9 cellular contexts compared by ENCODE assay signal in genomic region chr2:177289824-177290632, GRCh38. TPM values are rescaled to one million over a fixed set of nuclear protein-coding genes. Genes with fewer than 3 reads are reported as not detected.
DNase-seq lines count a peak whose midpoint lies in the region; ATAC-seq and TF ChIP-seq lines count a peak whose summit lies in the region.
"Had no signal": no experiment of that assay in that cellular context is flagged by ENCODE, and none has a peak within 500 bp of the region (broad histone marks: within the 10 kb centered on the region; RNA-seq: fewer than 3 reads in every experiment).

No MANE protein-coding gene starts in this region.

- peak overlapping the region; percentile 56 for H3K4me2 ChIP-seq in KMS-11

- H3K4me3 Mint-ChIP-seq in activated CD4-positive, alpha-beta T cell treated with anti-CD3 and anti-CD28 coated beads, Interleukin-2, amount 10 ng/mL, durations not matched to agents 24 days and 14 days: peak overlapping the region; percentile 67
- H3K4me3 Mint-ChIP-seq in stimulated activated memory B cell treated with anti-CD40 and anti-IgM and Interleukin-4, amounts not matched to agents 10 μg/mL and 1 μg/mL and 100 μg/mL, for 72 hours: peak overlapping the region; percentile 41

- no peaks in the 10 kb centered on the region for H4K20me1 ChIP-seq in KMS-11 (ENCODE audit: insufficient read depth)

- H3K79me2 ChIP-seq in KMS-11 (ENCODE audit: insufficient read depth, low read depth): no peaks in the 10 kb centered on the region; the same call in 1 of the 2 replicates

- peak; percentile 66 for ATAC-seq in HG02588 (IDR thresholded peaks at IDR 0.05; ENCODE audit: unreplicated experiment)
- ATAC-seq in stimulated activated memory B cell treated with anti-CD40 and anti-IgM and Interleukin-4, amounts not matched to agents 10 μg/mL and 1 μg/mL and 100 μg/mL, for 72 hours: peak; percentile 90

- H3K27me3 Mint-ChIP-seq in activated CD4-positive, alpha-beta T cell treated with anti-CD3 and anti-CD28 coated beads, Interleukin-2, amount 10 ng/mL, durations not matched to agents 24 days and 14 days: no peaks in the 10 kb centered on the region
- no peaks in the 10 kb centered on the region for H3K27me3 Mint-ChIP-seq in stimulated activated memory B cell treated with anti-CD40 and anti-IgM and Interleukin-4, amounts not matched to agents 10 μg/mL and 1 μg/mL and 100 μg/mL, for 72 hours

- peak overlapping the region; percentile 3; the same call in 1 of the 2 replicates for H2AFZ ChIP-seq in KMS-11 (ENCODE audit: low read depth)

- H3K27ac Mint-ChIP-seq in activated CD4-positive, alpha-beta T cell treated with anti-CD3 and anti-CD28 coated beads, Interleukin-2, amount 10 ng/mL, durations not matched to agents 24 days and 14 days: peak overlapping the region; percentile 77
- H3K27ac Mint-ChIP-seq in stimulated activated memory B cell treated with anti-CD40 and anti-IgM and Interleukin-4, amounts not matched to agents 10 μg/mL and 1 μg/mL and 100 μg/mL, for 72 hours: peak overlapping the region; percentile 70

- peaks cover 43% of the 10 kb centered on the region for H3K4me1 Mint-ChIP-seq in activated CD4-positive, alpha-beta T cell treated with anti-CD3 and anti-CD28 coated beads, Interleukin-2, amount 10 ng/mL, durations not matched to agents 24 days and 14 days
- H3K4me1 Mint-ChIP-seq in stimulated activated memory B cell treated with anti-CD40 and anti-IgM and Interleukin-4, amounts not matched to agents 10 μg/mL and 1 μg/mL and 100 μg/mL, for 72 hours: peaks cover 11% of the 10 kb centered on the region

- no peak for TF ChIP-seq CTCF in KMS-11 (conservative IDR thresholded peaks at IDR 0.05; ENCODE audit: low read depth, low read length)

- H3K27me3 ChIP-seq in KMS-11 (ENCODE audit: insufficient read depth, low read depth): no peaks in the 10 kb centered on the region
- H3K27me3 ChIP-seq: upper lobe of left lung had no signal

- peaks cover 3% of the 10 kb centered on the region for H3K9me3 Mint-ChIP-seq in activated CD4-positive, alpha-beta T cell treated with anti-CD3 and anti-CD28 coated beads, Interleukin-2, amount 10 ng/mL, durations not matched to agents 24 days and 14 days
- no peaks in the 10 kb centered on the region for H3K9me3 Mint-ChIP-seq in stimulated activated memory B cell treated with anti-CD40 and anti-IgM and Interleukin-4, amounts not matched to agents 10 μg/mL and 1 μg/mL and 100 μg/mL, for 72 hours

- peak; percentile 79 for DNase-seq in activated CD4-positive, alpha-beta T cell treated with anti-CD3 and anti-CD28 coated beads, Interleukin-2, amount 10 ng/mL, durations not matched to agents 24 days and 14 days
- no peak for DNase-seq in activated CD4-positive, alpha-beta T cell treated with anti-CD3 and anti-CD28 coated beads, Interleukin-2, amount 50 U/mL, for 1 hour
- DNase-seq in HEK293T (ENCODE audit: extremely low spot score) (no peak), islet precursor cell (no peak), NCI-H1436 (lab: John Stamatoyannopoulos, UW) (no peak)
- DNase-seq: upper lobe of left lung had no signal

- H3K27ac ChIP-seq in KMS-11: peak overlapping the region; percentile 84
- H3K27ac ChIP-seq: upper lobe of left lung had no signal

- H3K4me3 ChIP-seq in KMS-11 (IDR thresholded peaks at IDR 0.05; ENCODE audit: insufficient read depth, low read depth, low read length): no peak overlapping the region
- H3K4me3 ChIP-seq: upper lobe of left lung had no signal

- H3K9ac ChIP-seq in KMS-11: peak overlapping the region; percentile 46; the same call in 1 of the 2 replicates

- intact Hi-C loops in activated CD4-positive, alpha-beta T cell treated with anti-CD3 and anti-CD28 coated beads, Interleukin-2, amount 10 ng/mL, durations not matched to agents 24 days and 14 days (cut with micrococcal nuclease): loop anchor here (1.0 kb wide), 1 partner anchor 25 kb away; no protein-coding TSS in a partner anchor

- CTCF ChIA-PET in HEK293T (lab: Yijun Ruan, JAX): no interaction called here

- H3K4me1 ChIP-seq in KMS-11 (ENCODE audit: low read depth, poor library complexity, severe bottlenecking): peaks cover 93% of the 10 kb centered on the region
- H3K4me1 ChIP-seq: upper lobe of left lung had no signal

- peaks cover 1% of the 10 kb centered on the region for H3K36me3 Mint-ChIP-seq in activated CD4-positive, alpha-beta T cell treated with anti-CD3 and anti-CD28 coated beads, Interleukin-2, amount 10 ng/mL, durations not matched to agents 24 days and 14 days (ENCODE audit: low read depth)
- H3K36me3 Mint-ChIP-seq in stimulated activated memory B cell treated with anti-CD40 and anti-IgM and Interleukin-4, amounts not matched to agents 10 μg/mL and 1 μg/mL and 100 μg/mL, for 72 hours: no peaks in the 10 kb centered on the region

- POLR2A ChIA-PET in HEK293T (lab: Yijun Ruan, JAX): no interaction called here

- H3K36me3 ChIP-seq in KMS-11 (ENCODE audit: insufficient read depth): no peaks in the 10 kb centered on the region

TF ChIP-seq in HEK293T, 16 proteins besides CTCF, POLR2A, EP300 and RAD21:
- TF ChIP-seq ARNT (IDR thresholded peaks at IDR 0.05) (no peak), LEF1 (IDR thresholded peaks at IDR 0.05; ENCODE audit: borderline replicate concordance) (no peak), HDGF (IDR thresholded peaks at IDR 0.05; ENCODE audit: borderline replicate concordance) (no peak), NFRKB (IDR thresholded peaks at IDR 0.05) (no peak), FOXK2 (IDR thresholded peaks at IDR 0.05) (no peak), L3MBTL2 (conservative IDR thresholded peaks at IDR 0.05) (no peak), SP1 (IDR thresholded peaks at IDR 0.05) (no peak), BHLHE40 (IDR thresholded peaks at IDR 0.05; ENCODE audit: borderline replicate concordance) (no peak), SUZ12 (IDR thresholded peaks at IDR 0.05) (no peak), ZNF384 (IDR thresholded peaks at IDR 0.05) (no peak), FOXA1 (IDR thresholded peaks at IDR 0.05) (no peak), TARDBP (IDR thresholded peaks at IDR 0.05) (no peak), CTBP1 (IDR thresholded peaks at IDR 0.05; ENCODE audit: borderline replicate concordance) (no peak)
TF ChIP-seq in HEK293T: peak in this region for 0.

RNA-seq across cellular contexts. Expression of gene NFE2L2, which starts 25.5 kb away (rescaled TPM):
- 63.5 and 63.7 TPM in 2 replicates for total RNA-seq in activated CD4-positive, alpha-beta T cell treated with anti-CD3 and anti-CD28 coated beads, Interleukin-2, amount 10 ng/mL, durations not matched to agents 24 days and 14 days
